2 cellular contexts compared by ENCODE assay signal in the genomic region with DNA sequence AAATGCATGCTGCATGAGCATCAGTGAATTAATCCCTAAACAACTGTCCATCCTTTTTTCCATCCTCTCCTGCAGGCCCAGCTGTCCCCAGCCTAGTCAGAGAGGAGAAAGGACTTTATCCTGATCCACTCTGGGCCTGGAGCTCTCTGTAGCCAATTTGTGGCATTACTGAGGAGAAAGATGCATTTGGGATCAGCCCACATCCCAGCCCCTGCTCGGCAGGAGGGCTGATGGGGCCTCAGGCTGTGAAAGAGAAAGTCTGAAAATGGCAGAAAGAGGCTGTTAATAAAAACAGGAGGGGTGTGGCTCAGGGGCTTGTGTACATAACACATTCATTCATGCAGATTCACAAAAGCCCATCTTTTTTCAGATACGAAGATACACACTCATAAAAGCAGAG.
TF ChIP-seq lines count a peak whose summit lies in the region.

No MANE protein-coding gene starts in this region.

TF ChIP-seq in GM23338, 12 proteins besides CTCF, POLR2A, EP300 and RAD21 (continues in another document):
- TF ChIP-seq JUNB (IDR thresholded peaks at IDR 0.05; ENCODE audit: unreplicated experiment) (no peak), CREB1 (CRISPR knock-in tag; IDR thresholded peaks at IDR 0.05; ENCODE audit: low read depth) (no peak), ZNF114 (CRISPR knock-in tag; IDR thresholded peaks at IDR 0.05) (no peak), ETS1 (IDR thresholded peaks at IDR 0.05) (no peak), NANOG (IDR thresholded peaks at IDR 0.05; ENCODE audit: borderline replicate concordance) (no peak), ZNF462 (CRISPR knock-in tag; IDR thresholded peaks at IDR 0.05) (no peak), POLR2AphosphoS5 (IDR thresholded peaks at IDR 0.05; ENCODE audit: low read depth) (no peak), STAT1 (IDR thresholded peaks at IDR 0.05; ENCODE audit: unreplicated experiment) (no peak), EZH2 (IDR thresholded peaks at IDR 0.05; ENCODE audit: low read depth, unreplicated experiment) (no peak)
- TF ChIP-seq, protein P1, sequence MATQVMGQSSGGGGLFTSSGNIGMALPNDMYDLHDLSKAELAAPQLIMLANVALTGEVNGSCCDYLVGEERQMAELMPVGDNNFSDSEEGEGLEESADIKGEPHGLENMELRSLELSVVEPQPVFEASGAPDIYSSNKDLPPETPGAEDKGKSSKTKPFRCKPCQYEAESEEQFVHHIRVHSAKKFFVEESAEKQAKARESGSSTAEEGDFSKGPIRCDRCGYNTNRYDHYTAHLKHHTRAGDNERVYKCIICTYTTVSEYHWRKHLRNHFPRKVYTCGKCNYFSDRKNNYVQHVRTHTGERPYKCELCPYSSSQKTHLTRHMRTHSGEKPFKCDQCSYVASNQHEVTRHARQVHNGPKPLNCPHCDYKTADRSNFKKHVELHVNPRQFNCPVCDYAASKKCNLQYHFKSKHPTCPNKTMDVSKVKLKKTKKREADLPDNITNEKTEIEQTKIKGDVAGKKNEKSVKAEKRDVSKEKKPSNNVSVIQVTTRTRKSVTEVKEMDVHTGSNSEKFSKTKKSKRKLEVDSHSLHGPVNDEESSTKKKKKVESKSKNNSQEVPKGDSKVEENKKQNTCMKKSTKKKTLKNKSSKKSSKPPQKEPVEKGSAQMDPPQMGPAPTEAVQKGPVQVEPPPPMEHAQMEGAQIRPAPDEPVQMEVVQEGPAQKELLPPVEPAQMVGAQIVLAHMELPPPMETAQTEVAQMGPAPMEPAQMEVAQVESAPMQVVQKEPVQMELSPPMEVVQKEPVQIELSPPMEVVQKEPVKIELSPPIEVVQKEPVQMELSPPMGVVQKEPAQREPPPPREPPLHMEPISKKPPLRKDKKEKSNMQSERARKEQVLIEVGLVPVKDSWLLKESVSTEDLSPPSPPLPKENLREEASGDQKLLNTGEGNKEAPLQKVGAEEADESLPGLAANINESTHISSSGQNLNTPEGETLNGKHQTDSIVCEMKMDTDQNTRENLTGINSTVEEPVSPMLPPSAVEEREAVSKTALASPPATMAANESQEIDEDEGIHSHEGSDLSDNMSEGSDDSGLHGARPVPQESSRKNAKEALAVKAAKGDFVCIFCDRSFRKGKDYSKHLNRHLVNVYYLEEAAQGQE (IDR thresholded peaks at IDR 0.05; ENCODE audit: unreplicated experiment), result no peak

TF ChIP-seq in HepG2, 621 proteins besides CTCF, POLR2A, EP300 and RAD21:
- TF ChIP-seq ZNF552 (CRISPR knock-in tag; IDR thresholded peaks at IDR 0.05; ENCODE audit: borderline replicate concordance) (no peak), DNMT1 (CRISPR knock-in tag; IDR thresholded peaks at IDR 0.05) (no peak), ATF4 (CRISPR knock-in tag; IDR thresholded peaks at IDR 0.05) (no peak), ZZZ3 (CRISPR knock-in tag; IDR thresholded peaks at IDR 0.05; ENCODE audit: borderline replicate concordance) (no peak), ZMYM4 (CRISPR knock-in tag; IDR thresholded peaks at IDR 0.05) (no peak), SIN3B (IDR thresholded peaks at IDR 0.05; ENCODE audit: low read length) (no peak), ZNF713 (CRISPR knock-in tag; IDR thresholded peaks at IDR 0.05) (no peak), MLLT10 (CRISPR knock-in tag; IDR thresholded peaks at IDR 0.05) (no peak), ZNF883 (CRISPR knock-in tag; IDR thresholded peaks at IDR 0.05; ENCODE audit: not compliant biosample characterization) (no peak), GTF2F1 (IDR thresholded peaks at IDR 0.05; ENCODE audit: low read length) (no peak)
TF ChIP-seq in HepG2: peak in this region for 0.
